In genomic region chr3:148262980-148263379, GRCh38 we compare ENCODE assay signal across 1 cellular context.
TF ChIP-seq lines count a peak whose summit lies in the region.

No MANE protein-coding gene starts in this region.

TF ChIP-seq in HepG2, 621 proteins besides CTCF, POLR2A, EP300 and RAD21 (continued from another document and continues in another):
- TF ChIP-seq ZFP41 (CRISPR knock-in tag; IDR thresholded peaks at IDR 0.05; ENCODE audit: borderline replicate concordance) (no peak), ZNF782 (CRISPR knock-in tag; IDR thresholded peaks at IDR 0.05; ENCODE audit: borderline replicate concordance) (no peak), IRF9 (CRISPR knock-in tag; IDR thresholded peaks at IDR 0.05; ENCODE audit: borderline replicate concordance) (no peak), AKAP8 (CRISPR knock-in tag; IDR thresholded peaks at IDR 0.05) (no peak), ZNF619 (CRISPR knock-in tag; IDR thresholded peaks at IDR 0.05) (no peak), ZNF264 (CRISPR knock-in tag; IDR thresholded peaks at IDR 0.05) (peak; percentile 80; the same call in 1 of the 2 replicates), SOX5 (CRISPR knock-in tag; IDR thresholded peaks at IDR 0.05; ENCODE audit: borderline replicate concordance) (peak; percentile 88), ZNF513 (CRISPR knock-in tag; conservative IDR thresholded peaks at IDR 0.05) (no peak), ZNF18 (CRISPR knock-in tag; IDR thresholded peaks at IDR 0.05; ENCODE audit: insufficient replicate concordance) (no peak), ZBTB42 (CRISPR knock-in tag; IDR thresholded peaks at IDR 0.05) (no peak), ESRRA (CRISPR knock-in tag; IDR thresholded peaks at IDR 0.05; ENCODE audit: low read depth) (no peak), GTF3A (CRISPR knock-in tag; conservative IDR thresholded peaks at IDR 0.05) (no peak), PAF1 (CRISPR knock-in tag; IDR thresholded peaks at IDR 0.05) (no peak), HDAC1 (CRISPR knock-in tag; IDR thresholded peaks at IDR 0.05) (peak; percentile 58), ZFAT (CRISPR knock-in tag; conservative IDR thresholded peaks at IDR 0.05) (no peak), ZBTB33 (CRISPR knock-in tag; IDR thresholded peaks at IDR 0.05) (no peak), ZFP82 (CRISPR knock-in tag; IDR thresholded peaks at IDR 0.05; ENCODE audit: borderline replicate concordance) (no peak), JARID2 (CRISPR knock-in tag; IDR thresholded peaks at IDR 0.05; ENCODE audit: insufficient replicate concordance) (no peak), HES4 (CRISPR knock-in tag; IDR thresholded peaks at IDR 0.05; ENCODE audit: borderline replicate concordance) (no peak), RAD51 (IDR thresholded peaks at IDR 0.05; ENCODE audit: borderline replicate concordance) (no peak), SOX6 (IDR thresholded peaks at IDR 0.05) (no peak), SOX6 (CRISPR knock-in tag; IDR thresholded peaks at IDR 0.05) (peak; percentile 95), U2AF2 (IDR thresholded peaks at IDR 0.05; ENCODE audit: low read depth, low read length) (no peak), BRCA1 (CRISPR knock-in tag; IDR thresholded peaks at IDR 0.05) (no peak), ZBTB3 (CRISPR knock-in tag; IDR thresholded peaks at IDR 0.05; ENCODE audit: borderline replicate concordance, low read depth) (no peak), BCLAF1 (IDR thresholded peaks at IDR 0.05) (no peak), RELA (CRISPR knock-in tag; IDR thresholded peaks at IDR 0.05) (no peak), TCF7L2 (IDR thresholded peaks at IDR 0.05; ENCODE audit: low read depth, low read length) (no peak), RFX3 (CRISPR knock-in tag; IDR thresholded peaks at IDR 0.05) (no peak), CSRNP2 (CRISPR knock-in tag; conservative IDR thresholded peaks at IDR 0.05; ENCODE audit: low read depth) (no peak), RORA (CRISPR knock-in tag; IDR thresholded peaks at IDR 0.05) (no peak), KLF16 (CRISPR knock-in tag; IDR thresholded peaks at IDR 0.05) (no peak), SNRNP70 (IDR thresholded peaks at IDR 0.05; ENCODE audit: low read depth, low read length) (no peak), GRHL1 (CRISPR knock-in tag; conservative IDR thresholded peaks at IDR 0.05) (no peak), ZMYM4 (CRISPR knock-in tag; IDR thresholded peaks at IDR 0.05) (peak; percentile 85), ZNF784 (CRISPR knock-in tag; IDR thresholded peaks at IDR 0.05; ENCODE audit: borderline replicate concordance) (no peak), ZBTB25 (CRISPR knock-in tag; IDR thresholded peaks at IDR 0.05) (no peak), ZNF883 (CRISPR knock-in tag; IDR thresholded peaks at IDR 0.05; ENCODE audit: not compliant biosample characterization) (no peak), KAT8 (CRISPR knock-in tag; IDR thresholded peaks at IDR 0.05) (peak; percentile 37; the same call in 1 of the 2 replicates), MAFG (CRISPR knock-in tag; IDR thresholded peaks at IDR 0.05) (no peak), DBP (CRISPR knock-in tag; IDR thresholded peaks at IDR 0.05; ENCODE audit: not compliant biosample characterization) (no peak), ZEB1 (IDR thresholded peaks at IDR 0.05; ENCODE audit: insufficient replicate concordance, low read depth) (no peak), AKNA (CRISPR knock-in tag; IDR thresholded peaks at IDR 0.05; ENCODE audit: borderline replicate concordance) (no peak), KLF11 (CRISPR knock-in tag; IDR thresholded peaks at IDR 0.05) (no peak)
